In the genomic region with DNA sequence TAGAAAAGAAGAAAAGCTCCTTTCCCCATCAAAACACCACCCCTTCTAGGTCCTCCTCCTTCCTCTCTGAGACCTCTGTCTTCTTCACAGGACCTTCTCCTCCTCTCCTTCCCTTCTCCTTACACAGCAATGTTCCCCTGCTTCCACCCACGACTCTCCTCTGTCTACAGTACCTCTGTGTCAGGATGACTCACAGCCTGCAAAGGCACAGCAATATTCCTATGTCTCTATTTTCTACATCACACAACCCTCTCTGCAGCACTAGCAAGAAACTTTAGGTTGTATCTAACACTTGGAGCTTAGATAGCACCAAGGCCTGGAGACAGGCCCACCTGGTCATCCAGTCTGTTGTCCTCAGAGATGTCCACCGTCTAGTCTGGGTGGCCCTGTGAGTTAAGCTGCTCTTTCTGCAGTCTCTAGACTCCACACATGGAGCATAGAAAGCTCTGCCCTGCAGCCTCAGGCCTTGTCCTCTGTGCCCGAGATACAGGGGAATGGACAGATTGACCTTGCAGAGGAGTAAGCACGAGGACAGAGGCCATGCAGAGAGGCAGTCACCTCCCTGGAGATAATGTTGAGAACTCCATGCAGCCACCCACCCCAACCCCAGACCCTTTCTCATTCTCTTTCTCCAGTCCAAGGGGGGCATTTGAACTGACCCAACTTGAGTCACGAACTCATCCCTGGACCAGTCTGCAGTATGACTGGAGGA, we compare ENCODE assay signal across 8 cellular contexts.
DNase-seq lines count a peak whose midpoint lies in the region; ATAC-seq and TF ChIP-seq lines count a peak whose summit lies in the region.

No MANE protein-coding gene starts in this region.

- DNase-seq in CD1c-positive myeloid dendritic cell (ENCODE audit: extremely low spot score) = peak; percentile 57
- DNase-seq in M059J (ENCODE audit: low read depth) = peak; percentile 32
- peak; percentile 55 to 79 for DNase-seq in cardiac fibroblast (ENCODE audit: low read depth in 2 of 2)
- no peak for DNase-seq in natural killer cell treated with Interleukin-12 subunit alpha and Interleukin-12 subunit beta and Interleukin-15 and Interleukin-18, amount 100 ng/mL, for 72 hours (ENCODE audit: low spot score)
- no peak for DNase-seq in NCI-H2171 treated with DMSO at 0.1 percent for 48 hours (lab: John Stamatoyannopoulos, UW)

- H3K4me3 Mint-ChIP-seq in natural killer cell treated with Interleukin-12 subunit alpha and Interleukin-12 subunit beta and Interleukin-15 and Interleukin-18, amount 100 ng/mL, for 72 hours = peak overlapping the region; percentile 39

- peaks cover 0 to 7% of the 10 kb centered on the region in 2 donors for H3K27me3 Mint-ChIP-seq in natural killer cell treated with Interleukin-12 subunit alpha and Interleukin-12 subunit beta and Interleukin-15 and Interleukin-18, amount 100 ng/mL, for 72 hours

- peaks cover 13 to 28% of the 10 kb centered on the region in 2 donors for H3K4me1 Mint-ChIP-seq in natural killer cell treated with Interleukin-12 subunit alpha and Interleukin-12 subunit beta and Interleukin-15 and Interleukin-18, amount 100 ng/mL, for 72 hours (ENCODE audit: low read depth in 2 of 2)

- H3K27ac Mint-ChIP-seq in natural killer cell treated with Interleukin-12 subunit alpha and Interleukin-12 subunit beta and Interleukin-15 and Interleukin-18, amount 100 ng/mL, for 72 hours = peak overlapping the region; percentile 2 to 81

- no peaks in the 10 kb centered on the region for H3K36me3 Mint-ChIP-seq in natural killer cell treated with Interleukin-12 subunit alpha and Interleukin-12 subunit beta and Interleukin-15 and Interleukin-18, amount 100 ng/mL, for 72 hours

- no peak for ATAC-seq in natural killer cell treated with Interleukin-12 subunit alpha and Interleukin-12 subunit beta and Interleukin-15 and Interleukin-18, amount 100 ng/mL, for 72 hours
- ATAC-seq in HG03280 (IDR thresholded peaks at IDR 0.05; ENCODE audit: unreplicated experiment) = no peak
- no peak for ATAC-seq in HG03520 (IDR thresholded peaks at IDR 0.05; ENCODE audit: unreplicated experiment)
- ATAC-seq in HG03432 (IDR thresholded peaks at IDR 0.05; ENCODE audit: unreplicated experiment) = no peak

- TF ChIP-seq CTCF in cardiac fibroblast (IDR thresholded peaks at IDR 0.05; ENCODE audit: low read depth, low read length) = no peak

- no peak overlapping the region for H3K4me3 ChIP-seq in cardiac fibroblast (replicated peaks in 1 of 2; ENCODE audit: low read depth in 2 of 2, low read length in 2 of 2)

- H3K9me3 Mint-ChIP-seq in natural killer cell treated with Interleukin-12 subunit alpha and Interleukin-12 subunit beta and Interleukin-15 and Interleukin-18, amount 100 ng/mL, for 72 hours = no peaks in the 10 kb centered on the region

Comparison
In these comparisons a context has a peak if more than half of its experiments do, and no peak if none do; other contexts are left out.
1. DNase-seq: peak in CD1c-positive myeloid dendritic cell (single experiment), M059J (single experiment) and cardiac fibroblast (2 of 2); none in natural killer cell treated with Interleukin-12 subunit alpha and Interleukin-12 subunit beta and Interleukin-15 and Interleukin-18, amount 100 ng/mL, for 72 hours (single experiment) and NCI-H2171 treated with DMSO at 0.1 percent for 48 hours (single experiment).